1 cellular context compared by ENCODE assay signal in the genomic region with DNA sequence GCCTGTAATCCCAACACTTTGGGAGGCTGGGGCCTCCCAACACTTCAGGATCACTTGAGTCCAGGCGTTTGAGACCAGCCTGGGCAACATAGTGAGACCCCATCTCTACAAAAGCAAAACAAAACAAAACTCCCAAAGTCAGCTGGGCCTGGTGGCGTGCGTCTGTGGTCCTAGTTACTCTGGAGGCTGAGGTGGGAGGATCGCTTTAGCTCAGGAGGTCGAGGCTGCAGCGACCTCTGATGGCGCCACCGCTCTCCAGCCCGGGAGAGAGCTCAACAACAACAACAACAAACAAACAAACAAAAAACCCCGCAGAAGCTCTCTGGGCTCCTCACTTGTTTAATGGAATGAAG.
TF ChIP-seq lines count a peak whose summit lies in the region.

No MANE protein-coding gene starts in this region.

TF ChIP-seq in endothelial cell of umbilical vein, 7 proteins besides CTCF, POLR2A, EP300 and RAD21 (continued from another document):
- TF ChIP-seq MYC (IDR thresholded peaks at IDR 0.05; ENCODE audit: low read depth, low read length) = no peak
- TF ChIP-seq FOS (IDR thresholded peaks at IDR 0.05; ENCODE audit: borderline replicate concordance, insufficient read depth, low read length) = no peak
- TF ChIP-seq, protein P1, sequence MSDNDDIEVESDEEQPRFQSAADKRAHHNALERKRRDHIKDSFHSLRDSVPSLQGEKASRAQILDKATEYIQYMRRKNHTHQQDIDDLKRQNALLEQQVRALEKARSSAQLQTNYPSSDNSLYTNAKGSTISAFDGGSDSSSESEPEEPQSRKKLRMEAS (IDR thresholded peaks at IDR 0.05; ENCODE audit: insufficient read depth, insufficient read length) = no peak
